ENCODE assay signal across 20 cellular contexts in genomic region chr1:53594391-53595180, GRCh38.
"Had no signal": no experiment of that assay in that cellular context is flagged by ENCODE, and none has a peak within 500 bp of the region (broad histone marks: within the 10 kb centered on the region; RNA-seq: fewer than 3 reads in every experiment).

No MANE protein-coding gene starts in this region.

- H3K36me3 Mint-ChIP-seq: activated CD8-positive, alpha-beta memory T cell treated with anti-CD3 and anti-CD28 coated beads, Interleukin-2, amount 10 ng/mL, durations not matched to agents 7 days and 5 days; activated naive CD4-positive, alpha-beta T cell treated with anti-CD3 and anti-CD28 coated beads, Interleukin-2, amount 50 U/mL, for 24 hours had no signal

- H3K9me3 Mint-ChIP-seq: activated CD4-positive, alpha-beta T cell treated with anti-CD3 and anti-CD28 coated beads, Interleukin-2, amount 10 ng/mL, durations not matched to agents 7 days and 5 days; activated CD8-positive, alpha-beta T cell treated with anti-CD3 and anti-CD28 coated beads for 36 hours; activated naive CD4-positive, alpha-beta T cell treated with anti-CD3 and anti-CD28 coated beads, Interleukin-2, amount 50 U/mL, for 24 hours; activated T-cell treated with anti-CD3 and anti-CD28 coated beads, Interleukin-2, amount 50 U/mL, for 72 hours; nephron; stimulated activated effector memory CD8-positive, alpha-beta T cell treated with anti-CD3 and anti-CD28 coated beads, Interleukin-12 subunit alpha, Interleukin-12 subunit beta, amount 100 ng/mL, for 72 hours; T-helper 1 cell treated with Interleukin-12 subunit alpha and Interleukin-12 subunit beta and Interleukin-4 antibody, amounts not matched to agents 30 μg/mL and 1 μg/mL, for 36 hours had no signal

- H3K27me3 Mint-ChIP-seq: activated CD4-positive, alpha-beta T cell treated with anti-CD3 and anti-CD28 coated beads, Interleukin-2, amount 10 ng/mL, durations not matched to agents 7 days and 5 days; activated CD8-positive, alpha-beta memory T cell treated with anti-CD3 and anti-CD28 coated beads, Interleukin-2, amount 10 ng/mL, durations not matched to agents 7 days and 5 days; activated CD8-positive, alpha-beta T cell treated with anti-CD3 and anti-CD28 coated beads for 36 hours; activated naive CD4-positive, alpha-beta T cell treated with anti-CD3 and anti-CD28 coated beads, Interleukin-2, amount 50 U/mL, for 24 hours had no signal

- ATAC-seq: activated CD8-positive, alpha-beta memory T cell treated with anti-CD3 and anti-CD28 coated beads, Interleukin-2, amount 10 ng/mL, durations not matched to agents 7 days and 5 days; activated T-cell treated with anti-CD3 and anti-CD28 coated beads, Interleukin-2, amount 50 U/mL, for 72 hours; right lobe of liver; stimulated activated effector memory CD8-positive, alpha-beta T cell treated with anti-CD3 and anti-CD28 coated beads, Interleukin-12 subunit alpha, Interleukin-12 subunit beta, amount 100 ng/mL, for 72 hours had no signal

- H3K27ac Mint-ChIP-seq: activated CD4-positive, alpha-beta T cell treated with anti-CD3 and anti-CD28 coated beads, Interleukin-2, amount 10 ng/mL, durations not matched to agents 7 days and 5 days; activated CD8-positive, alpha-beta memory T cell treated with anti-CD3 and anti-CD28 coated beads, Interleukin-2, amount 10 ng/mL, durations not matched to agents 7 days and 5 days; activated CD8-positive, alpha-beta T cell treated with anti-CD3 and anti-CD28 coated beads for 36 hours; activated naive CD4-positive, alpha-beta T cell treated with anti-CD3 and anti-CD28 coated beads, Interleukin-2, amount 50 U/mL, for 24 hours; activated T-cell treated with anti-CD3 and anti-CD28 coated beads, Interleukin-2, amount 50 U/mL, for 72 hours; nephron; progenitor cell of endocrine pancreas; stimulated activated effector memory CD8-positive, alpha-beta T cell treated with anti-CD3 and anti-CD28 coated beads, Interleukin-12 subunit alpha, Interleukin-12 subunit beta, amount 100 ng/mL, for 72 hours; T-helper 1 cell treated with Interleukin-12 subunit alpha and Interleukin-12 subunit beta and Interleukin-4 antibody, amounts not matched to agents 30 μg/mL and 1 μg/mL, for 36 hours had no signal

- DNase-seq: activated CD4-positive, alpha-beta T cell treated with anti-CD3 and anti-CD28 coated beads for 1 hour; activated CD4-positive, alpha-beta T cell treated with anti-CD3 and anti-CD28 coated beads, Interleukin-2, amount 10 ng/mL, durations not matched to agents 7 days and 5 days; activated CD8-positive, alpha-beta memory T cell treated with anti-CD3 and anti-CD28 coated beads, Interleukin-2, amount 10 ng/mL, durations not matched to agents 7 days and 5 days; activated gamma-delta T cell; activated T-cell treated with anti-CD3 and anti-CD28 coated beads for 4 hours; anterior cingulate cortex; colonic mucosa; effector CD8-positive, alpha-beta T cell; left lung; right lobe of liver; stimulated activated CD4-positive, alpha-beta T cell treated with anti-CD3 and anti-CD28 coated beads, Interleukin-4, amount 100 ng/mL, for 24 hours; SW 1271; T-helper 9 cell had no signal

- H3K4me1 Mint-ChIP-seq: activated CD4-positive, alpha-beta T cell treated with anti-CD3 and anti-CD28 coated beads, Interleukin-2, amount 10 ng/mL, durations not matched to agents 7 days and 5 days; activated CD8-positive, alpha-beta memory T cell treated with anti-CD3 and anti-CD28 coated beads, Interleukin-2, amount 10 ng/mL, durations not matched to agents 7 days and 5 days; activated naive CD4-positive, alpha-beta T cell treated with anti-CD3 and anti-CD28 coated beads, Interleukin-2, amount 50 U/mL, for 24 hours had no signal

- H3K4me3 Mint-ChIP-seq: activated CD4-positive, alpha-beta T cell treated with anti-CD3 and anti-CD28 coated beads, Interleukin-2, amount 10 ng/mL, durations not matched to agents 7 days and 5 days; activated CD8-positive, alpha-beta memory T cell treated with anti-CD3 and anti-CD28 coated beads, Interleukin-2, amount 10 ng/mL, durations not matched to agents 7 days and 5 days; activated CD8-positive, alpha-beta T cell treated with anti-CD3 and anti-CD28 coated beads for 36 hours; activated naive CD4-positive, alpha-beta T cell treated with anti-CD3 and anti-CD28 coated beads, Interleukin-2, amount 50 U/mL, for 24 hours; activated T-cell treated with anti-CD3 and anti-CD28 coated beads, Interleukin-2, amount 50 U/mL, for 72 hours; nephron; stimulated activated effector memory CD8-positive, alpha-beta T cell treated with anti-CD3 and anti-CD28 coated beads, Interleukin-12 subunit alpha, Interleukin-12 subunit beta, amount 100 ng/mL, for 72 hours; T-helper 1 cell treated with Interleukin-12 subunit alpha and Interleukin-12 subunit beta and Interleukin-4 antibody, amounts not matched to agents 30 μg/mL and 1 μg/mL, for 36 hours had no signal
